Comparison of ENCODE assay signal across 13 cellular contexts in genomic region chr12:67701121-67701520, GRCh38.
"Had no signal": no experiment of that assay in that cellular context is flagged by ENCODE, and none has a peak within 500 bp of the region (broad histone marks: within the 10 kb centered on the region; RNA-seq: fewer than 3 reads in every experiment).

No MANE protein-coding gene starts in this region.

- DNase-seq: activated CD4-positive, alpha-beta T cell treated with anti-CD3 and anti-CD28 coated beads, Interleukin-2, amount 50 U/mL, for 4 hours; activated gamma-delta T cell; activated T-cell treated with anti-CD3 and anti-CD28 coated beads, Interleukin-2, amount 50 U/mL, for 24 hours; colonic mucosa; kidney; left ventricle myocardium superior; nephron progenitor cell; ovary; sigmoid colon; stimulated activated CD4-positive, alpha-beta T cell treated with anti-CD3 and anti-CD28 coated beads, Interleukin-2, amount 100 ng/mL, for 48 hours; stimulated activated CD8-positive, alpha-beta memory T cell treated with anti-CD3 and anti-CD28 coated beads, Interleukin-4, amount 100 ng/mL, for 48 hours; T-helper 2 cell had no signal

- H3K27me3 ChIP-seq: colonic mucosa, gastroesophageal sphincter, ovary, sigmoid colon had no signal

- H3K36me3 ChIP-seq: colonic mucosa, gastroesophageal sphincter, ovary, sigmoid colon had no signal

- H3K4me3 ChIP-seq: colonic mucosa, gastroesophageal sphincter, ovary, sigmoid colon had no signal

- H3K4me1 ChIP-seq: colonic mucosa had no signal

- H3K9me3 ChIP-seq: colonic mucosa, gastroesophageal sphincter, ovary, sigmoid colon had no signal

- H3K27ac ChIP-seq: colonic mucosa, gastroesophageal sphincter, ovary, sigmoid colon had no signal

- FAIRE-seq: kidney had no signal
